In the genomic region with DNA sequence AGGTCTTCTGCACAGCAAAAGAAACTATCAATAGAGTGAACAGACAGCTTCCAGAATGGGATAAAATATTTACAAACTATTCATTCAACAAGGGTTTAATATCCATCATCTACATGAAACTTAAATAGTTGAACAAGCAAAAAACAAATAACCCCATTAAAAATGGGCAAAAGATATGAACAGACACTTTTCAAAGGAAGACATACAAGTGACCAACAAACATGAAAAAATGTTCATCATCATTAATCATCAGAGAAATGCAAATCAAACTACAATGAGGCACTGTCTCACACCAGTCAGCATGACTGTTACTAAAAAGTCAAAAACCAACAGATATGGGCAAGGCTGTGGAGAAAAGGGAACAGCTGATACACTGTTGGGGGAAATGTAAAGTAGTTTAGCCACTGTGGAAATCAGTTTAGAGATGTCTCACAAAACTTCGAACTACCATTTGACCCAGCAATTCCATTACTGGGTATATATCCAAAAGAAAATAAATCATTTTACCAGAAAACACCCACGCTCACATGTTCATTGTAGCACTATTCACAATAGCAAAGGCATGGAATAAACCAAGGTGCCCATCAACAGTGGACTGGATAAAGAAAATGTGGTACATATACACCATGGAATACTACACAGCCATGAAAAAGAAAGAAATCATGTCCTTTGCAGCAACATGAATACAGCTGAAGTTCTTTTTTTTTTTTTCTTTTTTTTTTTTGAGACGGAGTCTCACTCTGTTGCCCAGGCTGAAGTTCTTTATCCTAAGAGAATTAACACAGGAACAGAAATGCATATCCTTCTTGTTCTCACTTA, we compare ENCODE assay signal across 29 cellular contexts.
"Had no signal": no experiment of that assay in that cellular context is flagged by ENCODE, and none has a peak within 500 bp of the region (broad histone marks: within the 10 kb centered on the region; RNA-seq: fewer than 3 reads in every experiment).

No MANE protein-coding gene starts in this region.

- DNase-seq: natural killer cell; occipital lobe; ovary; posterior cingulate gyrus; psoas muscle; right cardiac atrium; right lobe of liver; sigmoid colon; small intestine; stimulated activated CD4-positive, alpha-beta T cell treated with anti-CD3 and anti-CD28 coated beads, Interleukin-15, amount 100 ng/mL, for 24 hours; stimulated activated CD4-positive, alpha-beta T cell treated with anti-CD3 and anti-CD28 coated beads, Interleukin-2, amount 100 ng/mL, for 24 hours; stimulated activated CD4-positive, alpha-beta T cell treated with anti-CD3 and anti-CD28 coated beads, Interleukin-2, amount 100 ng/mL, for 48 hours; stimulated activated CD4-positive, alpha-beta T cell treated with anti-CD3 and anti-CD28 coated beads, Interleukin-4, amount 100 ng/mL, for 24 hours; stimulated activated naive CD4-positive, alpha-beta T cell; stimulated activated naive CD8-positive, alpha-beta T cell treated with anti-CD3 and anti-CD28 coated beads, Interleukin-15, amount 100 ng/mL, for 72 hours; stimulated activated naive CD8-positive, alpha-beta T cell treated with anti-CD3 and anti-CD28 coated beads, Interleukin-15, Interleukin-2, amounts not matched to agents 100 U/mL and 50 U/mL, for 24 hours; substantia nigra; testis; tibial artery; transverse colon; upper lobe of right lung; uterus had no signal

- H3K27me3 ChIP-seq: neural progenitor cell, ovary, right lobe of liver, sigmoid colon, suprapubic skin, testis, tibial artery, transverse colon, upper lobe of right lung, uterus had no signal

- H3K4me2 ChIP-seq: neural progenitor cell had no signal

- ATAC-seq: natural killer cell; psoas muscle; right cardiac atrium; right lobe of liver; stimulated activated memory B cell treated with anti-CD40 and anti-IgM and Interleukin-4, amounts not matched to agents 10 μg/mL and 1 μg/mL and 100 μg/mL, for 72 hours; stimulated activated naive CD8-positive, alpha-beta T cell treated with anti-CD3 and anti-CD28 coated beads, Interleukin-15, amount 100 ng/mL, for 72 hours; stimulated activated naive CD8-positive, alpha-beta T cell treated with anti-CD3 and anti-CD28 coated beads, Interleukin-15, Interleukin-2, amounts not matched to agents 100 U/mL and 50 U/mL, for 24 hours; upper lobe of right lung had no signal

- H3K9me3 ChIP-seq: ovary, psoas muscle, right lobe of liver, testis, upper lobe of right lung had no signal

- H3K36me3 Mint-ChIP-seq: neural progenitor cell, type B pancreatic cell had no signal

- H3K9ac ChIP-seq: neural progenitor cell, parathyroid adenoma had no signal

- H3K79me2 ChIP-seq: parathyroid adenoma had no signal

- H3K27ac ChIP-seq: neural progenitor cell, ovary, parathyroid adenoma, psoas muscle, right lobe of liver, sigmoid colon, suprapubic skin, testis, tibial artery, transverse colon, upper lobe of right lung, uterus had no signal

- H3K27ac Mint-ChIP-seq: natural killer cell; nephron; neural progenitor cell; progenitor cell of endocrine pancreas; stimulated activated memory B cell treated with anti-CD40 and anti-IgM and Interleukin-4, amounts not matched to agents 10 μg/mL and 1 μg/mL and 100 μg/mL, for 72 hours; stimulated activated naive CD8-positive, alpha-beta T cell treated with anti-CD3 and anti-CD28 coated beads, Interleukin-15, amount 100 ng/mL, for 72 hours; type B pancreatic cell had no signal

- H3K4me3 Mint-ChIP-seq: natural killer cell; nephron; neural progenitor cell; stimulated activated memory B cell treated with anti-CD40 and anti-IgM and Interleukin-4, amounts not matched to agents 10 μg/mL and 1 μg/mL and 100 μg/mL, for 72 hours; stimulated activated naive CD8-positive, alpha-beta T cell treated with anti-CD3 and anti-CD28 coated beads, Interleukin-15, amount 100 ng/mL, for 72 hours; type B pancreatic cell had no signal

- H3K4me1 Mint-ChIP-seq: natural killer cell; nephron; neural progenitor cell; stimulated activated memory B cell treated with anti-CD40 and anti-IgM and Interleukin-4, amounts not matched to agents 10 μg/mL and 1 μg/mL and 100 μg/mL, for 72 hours; stimulated activated naive CD8-positive, alpha-beta T cell treated with anti-CD3 and anti-CD28 coated beads, Interleukin-15, amount 100 ng/mL, for 72 hours had no signal

- H3K4me1 ChIP-seq: neural progenitor cell, parathyroid adenoma, psoas muscle, right lobe of liver, sigmoid colon, suprapubic skin, testis, transverse colon, upper lobe of right lung, uterus had no signal

- H2AFZ ChIP-seq: neural progenitor cell, parathyroid adenoma had no signal

- H3K36me3 ChIP-seq: ovary, right lobe of liver, sigmoid colon, suprapubic skin, tibial artery, transverse colon, upper lobe of right lung, uterus had no signal

- H3K4me3 ChIP-seq: neural progenitor cell, ovary, psoas muscle, right lobe of liver, sigmoid colon, suprapubic skin, testis, tibial artery, transverse colon, upper lobe of right lung, uterus had no signal

- H3K27me3 Mint-ChIP-seq: progenitor cell of endocrine pancreas; stimulated activated memory B cell treated with anti-CD40 and anti-IgM and Interleukin-4, amounts not matched to agents 10 μg/mL and 1 μg/mL and 100 μg/mL, for 72 hours; type B pancreatic cell had no signal
